12 cellular contexts compared by ENCODE assay signal in the genomic region with DNA sequence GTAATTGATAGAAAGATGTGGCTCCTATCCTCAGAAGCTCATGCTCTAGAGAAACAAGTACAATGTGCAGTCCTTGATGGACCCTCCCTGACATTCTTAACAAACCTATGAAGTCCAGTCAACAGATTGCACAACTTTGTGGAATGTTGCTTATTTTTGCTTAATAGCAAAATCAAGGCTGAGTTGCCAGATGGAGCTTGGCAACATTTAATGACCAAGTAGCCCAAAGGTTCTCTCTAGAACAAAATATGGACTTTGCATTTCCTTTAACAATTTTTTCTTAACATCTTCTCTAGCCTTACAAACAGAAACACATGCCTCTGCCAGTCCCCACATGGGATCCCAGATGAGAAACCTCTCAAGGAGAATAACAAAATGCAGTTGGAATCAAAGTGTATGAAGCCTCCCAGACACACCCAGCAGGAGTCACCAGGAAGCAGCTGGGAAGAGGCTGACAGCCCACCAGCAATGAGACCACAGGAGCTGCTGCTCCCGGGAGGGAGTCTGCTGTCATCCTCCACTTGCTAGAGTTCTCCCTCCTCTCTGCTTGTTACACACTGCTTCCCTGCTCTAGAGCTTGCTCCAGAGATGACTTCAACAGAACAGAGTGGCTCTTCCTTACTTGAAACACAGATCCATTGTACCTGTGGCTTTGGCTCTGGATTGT.
DNase-seq lines count a peak whose midpoint lies in the region; ATAC-seq and TF ChIP-seq lines count a peak whose summit lies in the region.
"Had no signal": no experiment of that assay in that cellular context is flagged by ENCODE, and none has a peak within 500 bp of the region (broad histone marks: within the 10 kb centered on the region; RNA-seq: fewer than 3 reads in every experiment).

No MANE protein-coding gene starts in this region.

- no peaks in the 10 kb centered on the region for H3K4me1 Mint-ChIP-seq in natural killer cell

- no peak overlapping the region for H3K4me3 ChIP-seq in fibroblast of pulmonary artery (replicated peaks; ENCODE audit: low read depth, low read length)
- no peak overlapping the region for H3K4me3 ChIP-seq in mucosa of descending colon

- H3K36me3 ChIP-seq in mucosa of descending colon (ENCODE audit: low read depth): no peaks in the 10 kb centered on the region

- H3K9me3 ChIP-seq in mucosa of descending colon: no peaks in the 10 kb centered on the region

- ATAC-seq in mucosa of descending colon (peak; percentile 19), natural killer cell (no peak), HG03457 (IDR thresholded peaks at IDR 0.05; ENCODE audit: unreplicated experiment) (no peak), GM21367 (IDR thresholded peaks at IDR 0.05; ENCODE audit: unreplicated experiment) (no peak)

- no peak overlapping the region for H3K27ac Mint-ChIP-seq in natural killer cell
- H3K27ac Mint-ChIP-seq: dendritic cell treated with granulocyte-macrophage colony-stimulating factor and Interleukin-4, amounts not matched to agents 40 ng/mL and 50 ng/mL, for 4 days; type B pancreatic cell had no signal

- H3K36me3 Mint-ChIP-seq in natural killer cell: no peaks in the 10 kb centered on the region

- TF ChIP-seq CTCF in fibroblast of pulmonary artery (IDR thresholded peaks at IDR 0.05; ENCODE audit: low read length, missing control alignments) (no peak), mucosa of descending colon (IDR thresholded peaks at IDR 0.05) (no peak), natural killer cell (IDR thresholded peaks at IDR 0.05) (no peak)

- DNase-seq in AG08395 (ENCODE audit: low spot score): peak; percentile 60
- DNase-seq in LHCN-M2 (ENCODE audit: low read depth): peak; percentile 39
- peak; percentile 87 for DNase-seq in fibroblast of pulmonary artery (ENCODE audit: low read depth)
- peak in 2 of 3 donors; percentile 7 to 35 for DNase-seq in mucosa of descending colon
- DNase-seq in natural killer cell: no peak
- no peak for DNase-seq in kidney tubule cell (ENCODE audit: low spot score)
- DNase-seq: hippocampal formation, T-helper 2 cell had no signal

- peaks cover 12 to 22% of the 10 kb centered on the region in 2 donors for H3K9me3 Mint-ChIP-seq in natural killer cell

- H3K27me3 Mint-ChIP-seq in natural killer cell (ENCODE audit: low read depth in 2 of 2): no peaks in the 10 kb centered on the region
- H3K27me3 Mint-ChIP-seq: dendritic cell treated with granulocyte-macrophage colony-stimulating factor and Interleukin-4, amounts not matched to agents 40 ng/mL and 50 ng/mL, for 4 days; type B pancreatic cell had no signal

- H3K4me1 ChIP-seq in mucosa of descending colon (ENCODE audit: low read depth): no peaks in the 10 kb centered on the region

- intact Hi-C loops in mucosa of descending colon (cut with DNase I, micrococcal nuclease) (no loop called here), natural killer cell (cut with micrococcal nuclease) (no loop called here)

- no peak overlapping the region for H3K4me3 Mint-ChIP-seq in natural killer cell
- H3K4me3 Mint-ChIP-seq: dendritic cell treated with granulocyte-macrophage colony-stimulating factor and Interleukin-4, amounts not matched to agents 40 ng/mL and 50 ng/mL, for 4 days; type B pancreatic cell had no signal

Comparison
In these comparisons a context has a peak if more than half of its experiments do, and no peak if none do; other contexts are left out.
1. DNase-seq: peak in AG08395 (single experiment), LHCN-M2 (single experiment), fibroblast of pulmonary artery (single experiment) and mucosa of descending colon (2 of 3); none in natural killer cell (single experiment) and kidney tubule cell (single experiment).